Comparison of ENCODE assay signal across 22 cellular contexts in genomic region chr11:14340721-14341120, GRCh38. TPM values are rescaled to one million over a fixed set of nuclear protein-coding genes. Genes with fewer than 3 reads are reported as not detected.
DNase-seq lines count a peak whose midpoint lies in the region; ATAC-seq and TF ChIP-seq lines count a peak whose summit lies in the region.
"Had no signal": no experiment of that assay in that cellular context is flagged by ENCODE, and none has a peak within 500 bp of the region (broad histone marks: within the 10 kb centered on the region; RNA-seq: fewer than 3 reads in every experiment).

No MANE protein-coding gene starts in this region.

- H3K4me1 Mint-ChIP-seq in activated CD4-positive, alpha-beta T cell treated with anti-CD3 and anti-CD28 coated beads, Interleukin-2, amount 10 ng/mL, durations not matched to agents 24 days and 14 days = peaks cover 53% of the 10 kb centered on the region
- peaks cover 82% of the 10 kb centered on the region for H3K4me1 Mint-ChIP-seq in HFFc6 (ENCODE audit: low read depth)
- peaks cover 52% of the 10 kb centered on the region for H3K4me1 Mint-ChIP-seq in central memory CD8-positive, alpha-beta T cell

- ATAC-seq in central memory CD8-positive, alpha-beta T cell (replicated peaks; ENCODE audit: extremely low read depth, poor library complexity, severe bottlenecking) = no peak
- ATAC-seq in GM21737 (IDR thresholded peaks at IDR 0.05; ENCODE audit: unreplicated experiment) = no peak

- peaks cover 79% of the 10 kb centered on the region for H3K79me2 ChIP-seq in mesendoderm (ENCODE audit: control insufficient read depth, insufficient read depth, low read length)

- H3K23ac ChIP-seq in mesendoderm (ENCODE audit: low read length) = no peak overlapping the region

- H3K4ac ChIP-seq in mesendoderm (ENCODE audit: low read depth, low read length) = no peak overlapping the region

- H2BK5ac ChIP-seq in mesendoderm (ENCODE audit: low read length) = no peak overlapping the region

- peak overlapping the region; percentile 64 for H3K27ac ChIP-seq in mesendoderm (ENCODE audit: low read depth, low read length)
- no peak overlapping the region for H3K27ac ChIP-seq in dorsolateral prefrontal cortex
- H3K27ac ChIP-seq: BLaER1 treated with 17β-estradiol and CSF1 and Interleukin-3, amounts not matched to agents 10 nM and 100 nM; RWPE1; transverse colon had no signal

- peaks cover 29% of the 10 kb centered on the region for H3K9me3 Mint-ChIP-seq in activated CD4-positive, alpha-beta T cell treated with anti-CD3 and anti-CD28 coated beads, Interleukin-2, amount 10 ng/mL, durations not matched to agents 24 days and 14 days
- peaks cover 7% of the 10 kb centered on the region for H3K9me3 Mint-ChIP-seq in HFFc6
- H3K9me3 Mint-ChIP-seq in central memory CD8-positive, alpha-beta T cell = peaks cover 9% of the 10 kb centered on the region

- TF ChIP-seq CTCF in HFFc6 (IDR thresholded peaks at IDR 0.05) (no peak), dorsolateral prefrontal cortex (IDR thresholded peaks at IDR 0.05 in 54 of 56, conservative IDR thresholded peaks at IDR 0.05 in 2 of 56; ENCODE audit: low read depth in 1 of 56, partially characterized antibody in 56 of 56) (no peak)

- peak; percentile 32 for DNase-seq in activated CD4-positive, alpha-beta T cell treated with anti-CD3 and anti-CD28 coated beads, Interleukin-2, amount 10 ng/mL, durations not matched to agents 24 days and 14 days
- no peak for DNase-seq in activated CD4-positive, alpha-beta T cell treated with anti-CD3 and anti-CD28 coated beads, Interleukin-2, amount 50 U/mL, for 4 hours
- DNase-seq in HFFc6 (no peak), mesendoderm (peak; percentile 84), dorsolateral prefrontal cortex (no peak)
- DNase-seq in central memory CD8-positive, alpha-beta T cell (ENCODE audit: low spot score in 2 of 2) = no peak
- DNase-seq in stimulated activated naive CD4-positive, alpha-beta T cell treated with Interleukin-2 at 50 U/mL for 16 hours (lab: John Stamatoyannopoulos, UW) = no peak
- DNase-seq: 8988T; activated CD4-positive, alpha-beta T cell treated with anti-CD3 and anti-CD28 coated beads, Interleukin-2, amount 50 U/mL, for 1 hour; anterior cingulate cortex; DMS 273 treated with DMSO at 0.1 percent for 48 hours; effector CD8-positive, alpha-beta T cell; GDM1; NCI-H187 treated with DMSO at 0.1 percent for 48 hours; NCI-H446 treated with DMSO at 0.1 percent for 48 hours; NK-92 treated with Interleukin-12 subunit alpha and Interleukin-12 subunit beta, amount 100 ng/mL, for 24 hours; spleen; transverse colon had no signal

- no peak overlapping the region for H2BK15ac ChIP-seq in mesendoderm (replicated peaks; ENCODE audit: low read depth)

- H3K4me1 ChIP-seq in mesendoderm (ENCODE audit: control insufficient read depth, low read depth, low read length) = peaks cover 5% of the 10 kb centered on the region

- peak overlapping the region; percentile 7 for H3K9ac ChIP-seq in mesendoderm (ENCODE audit: low read length)
- H3K9ac ChIP-seq: BLaER1 treated with 17β-estradiol and CSF1 and Interleukin-3, amounts not matched to agents 10 nM and 100 nM had no signal

- H3K27me3 ChIP-seq in mesendoderm (ENCODE audit: insufficient read depth, low read length, poor library complexity) = no peaks in the 10 kb centered on the region
- no peaks in the 10 kb centered on the region for H3K27me3 ChIP-seq in dorsolateral prefrontal cortex
- H3K27me3 ChIP-seq: BLaER1 treated with 17β-estradiol and CSF1 and Interleukin-3, amounts not matched to agents 10 nM and 100 nM; spleen; transverse colon had no signal

- H3K36me3 ChIP-seq in mesendoderm (ENCODE audit: control insufficient read depth, insufficient read depth, low read length) = no peaks in the 10 kb centered on the region
- H3K36me3 ChIP-seq: spleen, transverse colon had no signal

- peak overlapping the region; percentile 68 for H3K27ac Mint-ChIP-seq in activated CD4-positive, alpha-beta T cell treated with anti-CD3 and anti-CD28 coated beads, Interleukin-2, amount 10 ng/mL, durations not matched to agents 24 days and 14 days
- peak overlapping the region; percentile 27; the same call in 1 of the 2 replicates for H3K27ac Mint-ChIP-seq in HFFc6
- peak overlapping the region; percentile 29 for H3K27ac Mint-ChIP-seq in central memory CD8-positive, alpha-beta T cell (ENCODE audit: low read depth)

- peak overlapping the region; percentile 10 for H3K56ac ChIP-seq in mesendoderm (ENCODE audit: low read length)

- no peak overlapping the region for H2AK5ac ChIP-seq in mesendoderm (ENCODE audit: low read length)

- H4K5ac ChIP-seq in mesendoderm (ENCODE audit: low read length) = no peak overlapping the region

- H3K79me1 ChIP-seq in mesendoderm (ENCODE audit: low read length) = peaks cover 2% of the 10 kb centered on the region

- H3K4me2 ChIP-seq in mesendoderm (ENCODE audit: low read length) = no peak overlapping the region
- H3K4me2 ChIP-seq: BLaER1 treated with 17β-estradiol and CSF1 and Interleukin-3, amounts not matched to agents 10 nM and 100 nM had no signal

- no CpG with 5 or more reads among the region's 2 CpGs for WGBS in mesendoderm (ENCODE audit: extremely low coverage, insufficient coverage, low lambda C conversion rate)

- no peak overlapping the region for H3K18ac ChIP-seq in mesendoderm (ENCODE audit: low read length)

- H3K27me3 Mint-ChIP-seq in activated CD4-positive, alpha-beta T cell treated with anti-CD3 and anti-CD28 coated beads, Interleukin-2, amount 10 ng/mL, durations not matched to agents 24 days and 14 days = no peaks in the 10 kb centered on the region
- no peaks in the 10 kb centered on the region for H3K27me3 Mint-ChIP-seq in HFFc6 (ENCODE audit: insufficient read depth)
- H3K27me3 Mint-ChIP-seq in central memory CD8-positive, alpha-beta T cell = no peaks in the 10 kb centered on the region

- intact Hi-C loops in activated CD4-positive, alpha-beta T cell treated with anti-CD3 and anti-CD28 coated beads, Interleukin-2, amount 10 ng/mL, durations not matched to agents 24 days and 14 days (cut with micrococcal nuclease) = no loop called here
- intact Hi-C loops in dorsolateral prefrontal cortex (cut with DNase I) = no loop called here

- no peak overlapping the region for H3K4me3 Mint-ChIP-seq in activated CD4-positive, alpha-beta T cell treated with anti-CD3 and anti-CD28 coated beads, Interleukin-2, amount 10 ng/mL, durations not matched to agents 24 days and 14 days
- no peak overlapping the region for H3K4me3 Mint-ChIP-seq in HFFc6
- H3K4me3 Mint-ChIP-seq in central memory CD8-positive, alpha-beta T cell = peak overlapping the region; percentile 5
- H3K4me3 Mint-ChIP-seq: neural crest cell had no signal

- H2BK120ac ChIP-seq in mesendoderm (ENCODE audit: low read depth, low read length) = no peak overlapping the region

- H3K36me3 Mint-ChIP-seq in activated CD4-positive, alpha-beta T cell treated with anti-CD3 and anti-CD28 coated beads, Interleukin-2, amount 10 ng/mL, durations not matched to agents 24 days and 14 days (ENCODE audit: low read depth) = peaks cover 53% of the 10 kb centered on the region
- H3K36me3 Mint-ChIP-seq in HFFc6 (ENCODE audit: low read depth) = peaks cover 43% of the 10 kb centered on the region
- H3K36me3 Mint-ChIP-seq in central memory CD8-positive, alpha-beta T cell (ENCODE audit: insufficient read depth) = peaks cover 5% of the 10 kb centered on the region

- H3K4me3 ChIP-seq in mesendoderm (ENCODE audit: low read length) (no peak overlapping the region), dorsolateral prefrontal cortex (no peak overlapping the region)
- H3K4me3 ChIP-seq: BLaER1 treated with 17β-estradiol and CSF1 and Interleukin-3, amounts not matched to agents 10 nM and 100 nM; spleen; transverse colon had no signal

- H4K8ac ChIP-seq in mesendoderm (ENCODE audit: low read depth, low read length) = no peak overlapping the region

RNA-seq across cellular contexts. Expression of gene RRAS2, which starts 18.3 kb away (rescaled TPM):
- total RNA-seq in activated CD4-positive, alpha-beta T cell treated with anti-CD3 and anti-CD28 coated beads, Interleukin-2, amount 10 ng/mL, durations not matched to agents 24 days and 14 days = 78.9 and 80.6 TPM in 2 replicates
- total RNA-seq in HFFc6 (2021; fragmentation: NEBNext Ultra II Directional; extraction: Animal tissue kit (Norgen Biotek cat#: 25700)) = 100 to 1,000 TPM in 3 of 6 experiments, 10 to 100 TPM in 3; 89.6 to 122 (median 103) TPM
- polyA plus RNA-seq in mesendoderm (2013, experiment 1 of 2) = 180 TPM
- 184 TPM for polyA plus RNA-seq in mesendoderm (2013, experiment 2 of 2)
- total RNA-seq in dorsolateral prefrontal cortex = 10 to 100 TPM in 106 of 120 experiments, 1 to 10 TPM in 14; 6.9 to 20.2 (median 12.8) TPM

Comparison
In these comparisons a context has a peak if more than half of its experiments do, and no peak if none do; other contexts are left out.
1. DNase-seq: peak in activated CD4-positive, alpha-beta T cell treated with anti-CD3 and anti-CD28 coated beads, Interleukin-2, amount 10 ng/mL, durations not matched to agents 24 days and 14 days (single experiment) and mesendoderm (single experiment); none in activated CD4-positive, alpha-beta T cell treated with anti-CD3 and anti-CD28 coated beads, Interleukin-2, amount 50 U/mL, for 4 hours (0 of 2), HFFc6 (single experiment), central memory CD8-positive, alpha-beta T cell (0 of 2), stimulated activated naive CD4-positive, alpha-beta T cell treated with Interleukin-2 at 50 U/mL for 16 hours (single experiment) and dorsolateral prefrontal cortex (0 of 10).
2. Peak in every context shown above with its lines, with median percentiles within 50 percentile points of each other: H3K27ac Mint-ChIP-seq.